Comparison of ENCODE assay signal across 12 cellular contexts in genomic region chr16:30555848-30556473, GRCh38. TPM values are rescaled to one million over a fixed set of nuclear protein-coding genes. Genes with fewer than 3 reads are reported as not detected.
DNase-seq lines count a peak whose midpoint lies in the region; ATAC-seq and TF ChIP-seq lines count a peak whose summit lies in the region.
"Had no signal": no experiment of that assay in that cellular context is flagged by ENCODE, and none has a peak within 500 bp of the region (broad histone marks: within the 10 kb centered on the region; RNA-seq: fewer than 3 reads in every experiment).

No MANE protein-coding gene starts in this region.

- intact Hi-C loops in naive thymus-derived CD4-positive, alpha-beta T cell (cut with micrococcal nuclease): loop anchor here in 1 of 2 donors (5.0 kb wide), 2 partner anchors 179 to 366 kb away; partner anchors contain the start of gene FBXL19

- TF ChIP-seq CTCF in BE2C (IDR thresholded peaks at IDR 0.05; ENCODE audit: low read depth, low read length): no peak

- H3K36me3 Mint-ChIP-seq in activated T-helper 17 cell treated with anti-CD3 and anti-CD28 coated beads, Interleukin-2, amount 50 U/mL, for 72 hours (ENCODE audit: low read depth): peaks cover 56% of the 10 kb centered on the region
- peaks cover 0 to 20% (median 5%) of the 10 kb centered on the region in 5 donors for H3K36me3 Mint-ChIP-seq in naive thymus-derived CD4-positive, alpha-beta T cell

- peaks cover 33% of the 10 kb centered on the region for H3K4me1 Mint-ChIP-seq in activated T-helper 17 cell treated with anti-CD3 and anti-CD28 coated beads, Interleukin-2, amount 50 U/mL, for 72 hours
- H3K4me1 Mint-ChIP-seq in naive thymus-derived CD4-positive, alpha-beta T cell: peaks cover 46 to 72% (median 57%) of the 10 kb centered on the region in 7 donors

- H3K4me1 ChIP-seq in BE2C: no peaks in the 10 kb centered on the region
- H3K4me1 ChIP-seq in naive thymus-derived CD4-positive, alpha-beta T cell (ENCODE audit: control insufficient read depth in 2 of 2, insufficient read depth in 2 of 2, low read length in 2 of 2): peaks cover 26 to 35% of the 10 kb centered on the region in 2 donors

- no peaks in the 10 kb centered on the region for H3K27me3 Mint-ChIP-seq in activated T-helper 17 cell treated with anti-CD3 and anti-CD28 coated beads, Interleukin-2, amount 50 U/mL, for 72 hours
- no peaks in the 10 kb centered on the region for H3K27me3 Mint-ChIP-seq in naive thymus-derived CD4-positive, alpha-beta T cell

- DNase-seq in BE2C: peak; percentile 36
- peak; percentile 57 for DNase-seq in COLO668 (lab: John Stamatoyannopoulos, UW; ENCODE audit: unreplicated experiment)
- no peak for DNase-seq in naive thymus-derived CD4-positive, alpha-beta T cell
- no peak for DNase-seq in hypothalamus (lab: John Stamatoyannopoulos, UW)
- DNase-seq in GF-D8 (lab: John Stamatoyannopoulos, UW): no peak
- DNase-seq in T1000 (lab: John Stamatoyannopoulos, UW): no peak
- DNase-seq in ACHN: no peak
- DNase-seq: NCI-H2107; NK-92 treated with Interleukin-12 subunit alpha and Interleukin-12 subunit beta, amount 100 ng/mL, for 24 hours; stimulated activated CD4-positive, alpha-beta T cell treated with anti-CD3 and anti-CD28 coated beads, Interleukin-4, amount 100 ng/mL, for 4 hours had no signal

- no peaks in the 10 kb centered on the region for H3K27me3 ChIP-seq in BE2C
- H3K27me3 ChIP-seq in naive thymus-derived CD4-positive, alpha-beta T cell (ENCODE audit: control insufficient read depth in 2 of 2, insufficient read depth in 2 of 2, low read length in 2 of 2): no peaks in the 10 kb centered on the region
- H3K27me3 ChIP-seq: right atrium auricular region had no signal

- H3K27ac Mint-ChIP-seq in activated T-helper 17 cell treated with anti-CD3 and anti-CD28 coated beads, Interleukin-2, amount 50 U/mL, for 72 hours: peak overlapping the region; percentile 89
- H3K27ac Mint-ChIP-seq in naive thymus-derived CD4-positive, alpha-beta T cell: peak overlapping the region; percentile 65 to 94 (median 91)

- POLR2A ChIA-PET in naive thymus-derived CD4-positive, alpha-beta T cell (lab: Charles Lee): interaction anchor here (1.1 to 9.3 kb wide), 7 partner anchors 16 to 148 kb away, joined by 3 to 159 read pairs (median 4); partner anchors contain the start of genes ZNF688, ZNF747 and ZNF785

- H3K9me3 ChIP-seq in BE2C: no peaks in the 10 kb centered on the region
- no peaks in the 10 kb centered on the region for H3K9me3 ChIP-seq in naive thymus-derived CD4-positive, alpha-beta T cell (ENCODE audit: control insufficient read depth in 2 of 3, low read length in 3 of 3)
- H3K9me3 ChIP-seq: right atrium auricular region had no signal

- no peaks in the 10 kb centered on the region for H3K9me3 Mint-ChIP-seq in activated T-helper 17 cell treated with anti-CD3 and anti-CD28 coated beads, Interleukin-2, amount 50 U/mL, for 72 hours
- H3K9me3 Mint-ChIP-seq in naive thymus-derived CD4-positive, alpha-beta T cell: peaks cover 0 to 2% (median 0%) of the 10 kb centered on the region in 11 donors

- H3K4me3 ChIP-seq in BE2C (ENCODE audit: low read depth, low read length): no peak overlapping the region
- H3K4me3 ChIP-seq in naive thymus-derived CD4-positive, alpha-beta T cell (ENCODE audit: low read length): no peak overlapping the region
- H3K4me3 ChIP-seq: right atrium auricular region had no signal

- CTCF ChIA-PET in naive thymus-derived CD4-positive, alpha-beta T cell (lab: Charles Lee): interaction anchor here (1.0 to 6.2 kb wide), 2 partner anchors 21 to 138 kb away, joined by 3 to 37 read pairs; partner anchors contain the start of gene ZNF747

- no peak overlapping the region for H3K27ac ChIP-seq in naive thymus-derived CD4-positive, alpha-beta T cell (ENCODE audit: low read depth, low read length)

- in situ Hi-C loops in ACHN (cut with HindIII; ENCODE audit: low pct_ligation_motif_present, low pct_unique_long_range_greater_than_20kb, low sequenced_read_pairs): no loop called here

- peaks cover 23% of the 10 kb centered on the region for H3K36me3 ChIP-seq in BE2C
- peaks cover 0 to 36% (median 8%) of the 10 kb centered on the region in 3 experiments for H3K36me3 ChIP-seq in naive thymus-derived CD4-positive, alpha-beta T cell (ENCODE audit: control insufficient read depth in 2 of 3, insufficient read depth in 3 of 3, low read length in 3 of 3)

- no peak for ATAC-seq in activated T-helper 17 cell treated with anti-CD3 and anti-CD28 coated beads, Interleukin-2, amount 50 U/mL, for 72 hours (replicated peaks)
- no peak for ATAC-seq in naive thymus-derived CD4-positive, alpha-beta T cell

- H3K4me3 Mint-ChIP-seq in activated T-helper 17 cell treated with anti-CD3 and anti-CD28 coated beads, Interleukin-2, amount 50 U/mL, for 72 hours: peak overlapping the region; percentile 87
- peak overlapping the region; percentile 43 to 92 (median 89) for H3K4me3 Mint-ChIP-seq in naive thymus-derived CD4-positive, alpha-beta T cell

RNA-seq across cellular contexts. Expression of gene ZNF764, which starts 2.2 kb away (rescaled TPM):
- 20.1 TPM for polyA plus RNA-seq in BE2C (2012; ENCODE audit: insufficient read depth, insufficient read length, low read depth)
- total RNA-seq in activated T-helper 17 cell treated with anti-CD3 and anti-CD28 coated beads, Interleukin-2, amount 50 U/mL, for 72 hours: 10 to 100 TPM; 13.8 to 14.1 TPM
- total RNA-seq in naive thymus-derived CD4-positive, alpha-beta T cell: 10 to 100 TPM; 11.9 to 20.9 (median 19.3) TPM
- 1 to 10 TPM; 4.5 to 6.8 TPM for polyA plus RNA-seq in naive thymus-derived CD4-positive, alpha-beta T cell

RNA-seq across cellular contexts. Expression of gene ZNF688, which starts 15.6 kb away (rescaled TPM):
- 19.9 TPM for polyA plus RNA-seq in BE2C (2012; ENCODE audit: insufficient read depth, insufficient read length, low read depth)
- total RNA-seq in activated T-helper 17 cell treated with anti-CD3 and anti-CD28 coated beads, Interleukin-2, amount 50 U/mL, for 72 hours: 1 to 10 TPM; 7.3 to 9.7 TPM
- 10 to 100 TPM in 4 of 5 experiments, 1 to 10 TPM in 1; 8.8 to 24.3 (median 16.3) TPM for total RNA-seq in naive thymus-derived CD4-positive, alpha-beta T cell
- 10 to 100 TPM; 29.7 to 33.2 TPM for polyA plus RNA-seq in naive thymus-derived CD4-positive, alpha-beta T cell

RNA-seq across cellular contexts. Expression of gene ZNF747, which starts 21.3 kb away (rescaled TPM):
- polyA plus RNA-seq in BE2C (2012; ENCODE audit: insufficient read depth, insufficient read length, low read depth): 6.4 TPM
- 10 to 100 TPM in 1 of 2 donors, 1 to 10 TPM in 1; 6.9 to 12.9 TPM for total RNA-seq in activated T-helper 17 cell treated with anti-CD3 and anti-CD28 coated beads, Interleukin-2, amount 50 U/mL, for 72 hours
- 10 to 100 TPM in 4 of 5 experiments, 1 to 10 TPM in 1; 9.1 to 17.4 (median 13.8) TPM for total RNA-seq in naive thymus-derived CD4-positive, alpha-beta T cell
- 10 to 100 TPM in 1 of 2 donors, 1 to 10 TPM in 1; 8.9 to 11.7 TPM for polyA plus RNA-seq in naive thymus-derived CD4-positive, alpha-beta T cell

RNA-seq across cellular contexts. Expression of gene ZNF785, which starts 29.5 kb away (rescaled TPM):
- polyA plus RNA-seq in BE2C (2012; ENCODE audit: insufficient read depth, insufficient read length, low read depth): 33.5 TPM
- 10 to 100 TPM; 10.5 to 15.5 TPM for total RNA-seq in activated T-helper 17 cell treated with anti-CD3 and anti-CD28 coated beads, Interleukin-2, amount 50 U/mL, for 72 hours
- 10 to 100 TPM; 10.2 to 37.1 (median 21.4) TPM for total RNA-seq in naive thymus-derived CD4-positive, alpha-beta T cell
- polyA plus RNA-seq in naive thymus-derived CD4-positive, alpha-beta T cell: 1 to 10 TPM; 2.6 to 4.4 TPM

RNA-seq across cellular contexts. Expression of gene ZNF768, which starts 29.6 kb away (rescaled TPM):
- polyA plus RNA-seq in BE2C (2012; ENCODE audit: insufficient read depth, insufficient read length, low read depth): 131 TPM
- total RNA-seq in activated T-helper 17 cell treated with anti-CD3 and anti-CD28 coated beads, Interleukin-2, amount 50 U/mL, for 72 hours: 1 to 10 TPM; 3.7 to 5.3 TPM
- 1 to 10 TPM; 6.0 to 8.5 (median 7.3) TPM for total RNA-seq in naive thymus-derived CD4-positive, alpha-beta T cell
- polyA plus RNA-seq in naive thymus-derived CD4-positive, alpha-beta T cell: 1 to 10 TPM; 1.6 to 2.4 TPM

Comparison
In these comparisons a context has a peak if more than half of its experiments do, and no peak if none do; other contexts are left out.
1. DNase-seq: peak in BE2C (single experiment) and COLO668 (single experiment); none in naive thymus-derived CD4-positive, alpha-beta T cell (0 of 9), hypothalamus (0 of 51), GF-D8 (single experiment), T1000 (single experiment) and ACHN (single experiment).